ENCODE assay signal across 8 cellular contexts in the genomic region with DNA sequence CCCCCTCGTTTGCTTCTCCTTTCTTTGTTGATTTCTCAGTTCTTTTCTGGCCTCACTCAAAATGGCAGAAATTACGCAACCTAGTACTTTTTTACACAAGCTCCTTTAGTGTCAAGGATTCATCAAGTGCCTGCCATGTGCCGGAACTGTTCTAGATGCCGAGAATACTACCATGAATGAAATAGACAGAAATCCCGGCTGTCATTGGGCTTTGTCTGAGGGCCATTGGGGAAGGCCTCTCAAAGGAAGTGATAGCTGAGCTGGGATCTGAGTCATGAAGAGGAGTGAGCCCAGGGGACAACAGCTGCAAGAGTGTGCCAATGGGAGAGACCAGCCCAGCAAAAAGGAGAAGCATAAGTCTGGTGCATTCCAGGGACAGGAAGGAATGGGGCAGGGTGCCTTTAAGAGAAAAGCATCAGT. TPM values are rescaled to one million over a fixed set of nuclear protein-coding genes. Genes with fewer than 3 reads are reported as not detected.
DNase-seq lines count a peak whose midpoint lies in the region; ATAC-seq and TF ChIP-seq lines count a peak whose summit lies in the region.

No MANE protein-coding gene starts in this region.

- H3K9me3 ChIP-seq in mucosa of descending colon, result no peaks in the 10 kb centered on the region

- intact Hi-C loops in mucosa of descending colon (cut with DNase I, micrococcal nuclease), result no loop called here

- H3K4me3 ChIP-seq in mucosa of descending colon, result no peak overlapping the region

- H3K36me3 ChIP-seq in mucosa of descending colon (ENCODE audit: low read depth), result no peaks in the 10 kb centered on the region

- TF ChIP-seq CTCF in mucosa of descending colon (IDR thresholded peaks at IDR 0.05), result no peak

- peak; percentile 62 for ATAC-seq in mucosa of descending colon
- ATAC-seq in HG03025 (IDR thresholded peaks at IDR 0.05; ENCODE audit: low FRiP score, unreplicated experiment), result no peak
- no peak for ATAC-seq in HG02642 (IDR thresholded peaks at IDR 0.05; ENCODE audit: poor library complexity, unreplicated experiment)

- H3K4me1 ChIP-seq in mucosa of descending colon (ENCODE audit: low read depth), result peaks cover 14% of the 10 kb centered on the region

- peak; percentile 13 for DNase-seq in COLO668 (lab: John Stamatoyannopoulos, UW; ENCODE audit: unreplicated experiment)
- peak; percentile 40 for DNase-seq in NCI-H69 (lab: John Stamatoyannopoulos, UW)
- DNase-seq in dermis microvascular lymphatic vessel endothelial cell (ENCODE audit: low read depth in 2 of 2), result peak; percentile 16 to 66
- DNase-seq in mucosa of descending colon, result peak in 1 of 3 donors; percentile 35
- no peak for DNase-seq in globus pallidus (ENCODE audit: low spot score)
- no peak for DNase-seq in NCI-H1105 (lab: John Stamatoyannopoulos, UW)

RNA-seq across cellular contexts. Expression of a gene that starts 34.3 kb away (rescaled TPM):
- total RNA-seq in dermis microvascular lymphatic vessel endothelial cell (102 and 108 TPM in 2 replicates), mucosa of descending colon (100 to 1,000 TPM; 302 to 439 (median 308) TPM)

Comparison
In these comparisons a context has a peak if more than half of its experiments do, and no peak if none do; other contexts are left out.
1. DNase-seq: peak in COLO668 (single experiment), NCI-H69 (single experiment) and dermis microvascular lymphatic vessel endothelial cell (2 of 2); none in globus pallidus (single experiment) and NCI-H1105 (single experiment).